In genomic region chr1:47317841-47318240, GRCh38 we compare ENCODE assay signal across 16 cellular contexts. TPM values are rescaled to one million over a fixed set of nuclear protein-coding genes. Genes with fewer than 3 reads are reported as not detected.
DNase-seq lines count a peak whose midpoint lies in the region; ATAC-seq and TF ChIP-seq lines count a peak whose summit lies in the region.
"Had no signal": no experiment of that assay in that cellular context is flagged by ENCODE, and none has a peak within 500 bp of the region (broad histone marks: within the 10 kb centered on the region; RNA-seq: fewer than 3 reads in every experiment).

No MANE protein-coding gene starts in this region.

- no peak overlapping the region for H3K4me3 ChIP-seq in SK-N-SH (ENCODE audit: low read depth in 2 of 2, low read length in 1 of 2)
- no peak overlapping the region for H3K4me3 ChIP-seq in foreskin fibroblast (ENCODE audit: low read depth in 1 of 2, low read length in 2 of 2)
- H3K4me3 ChIP-seq: tibial nerve had no signal

- peak overlapping the region in 1 of 2 experiments; percentile 51; a peak in 2 of 4 replicates for H3K27ac ChIP-seq in SK-N-SH (ENCODE audit: low read depth in 2 of 2, low read length in 1 of 2)
- H3K27ac ChIP-seq: 22Rv1, tibial nerve had no signal

- no peaks in the 10 kb centered on the region for H3K9me2 ChIP-seq in SK-N-SH

- H3K79me2 ChIP-seq in SK-N-SH (ENCODE audit: insufficient read depth), result peaks cover 9% of the 10 kb centered on the region

- H4K20me1 ChIP-seq in SK-N-SH (ENCODE audit: insufficient read depth), result no peaks in the 10 kb centered on the region

- peaks cover 0 to 2% of the 10 kb centered on the region in 2 experiments; a peak in 1 of 4 replicates for H3K4me1 ChIP-seq in SK-N-SH (ENCODE audit: control insufficient read depth in 1 of 2, insufficient read depth in 2 of 2, low read depth in 1 of 2, low read length in 1 of 2)

- no peak for TF ChIP-seq EP300 in SK-N-SH (IDR thresholded peaks at IDR 0.05; ENCODE audit: borderline replicate concordance in 1 of 2, low read depth in 1 of 2, low read length in 1 of 2)

- 80% methylated on average over 1 of the region's 1 CpG for WGBS in SK-N-SH (ENCODE audit: low lambda C conversion rate)

- H3K27me3 ChIP-seq in SK-N-SH (ENCODE audit: insufficient read depth), result no peaks in the 10 kb centered on the region
- H3K27me3 ChIP-seq: tibial nerve had no signal

- no peaks in the 10 kb centered on the region for H3K9me3 ChIP-seq in SK-N-SH
- H3K9me3 ChIP-seq: tibial nerve had no signal

- CTCF ChIA-PET in SK-N-SH (lab: Yijun Ruan, JAX), result interaction anchor here (0.6 to 2.1 kb wide), 2 partner anchors 31 to 126 kb away, joined by 3 to 8 read pairs; no protein-coding TSS in a partner anchor

- H3F3A ChIP-seq in SK-N-SH (replicated peaks; ENCODE audit: insufficient read depth), result peaks cover 27% of the 10 kb centered on the region

- TF ChIP-seq CTCF in SK-N-SH (IDR thresholded peaks at IDR 0.05) (no peak), foreskin fibroblast (IDR thresholded peaks at IDR 0.05; ENCODE audit: low read depth, low read length) (no peak)

- ATAC-seq in SK-N-SH treated with all-trans-retinoic acid at 6 μM for 48 hours (no peak), HG02884 (IDR thresholded peaks at IDR 0.05; ENCODE audit: unreplicated experiment) (no peak), HG03139 (IDR thresholded peaks at IDR 0.05; ENCODE audit: unreplicated experiment) (no peak)

- no peak overlapping the region for H3K4me2 ChIP-seq in SK-N-SH

- DNase-seq in SK-N-SH, result no peak
- DNase-seq in amniotic epithelial cell (ENCODE audit: low read depth), result peak; percentile 48
- peak; percentile 73 to 86 for DNase-seq in foreskin fibroblast
- peak; percentile 82 for DNase-seq in stromal cell of bone marrow (ENCODE audit: low read depth)
- no peak for DNase-seq in activated naive CD4-positive, alpha-beta T cell (lab: John Stamatoyannopoulos, UW)
- DNase-seq: activated effector memory CD4-positive, alpha-beta T cell treated with anti-CD3 and anti-CD28 coated beads, Interleukin-2, amount 50 U/mL, for 16 hours; CD8-positive, alpha-beta memory T cell; effector memory CD4-positive, alpha-beta T cell; KG1; NCI-H1436; NCI-H446 had no signal

- POLR2A ChIA-PET in SK-N-SH (lab: Yijun Ruan, JAX), result no interaction called here

- peak overlapping the region; percentile 66; the same call in 1 of the 2 replicates for H2AFZ ChIP-seq in SK-N-SH (ENCODE audit: low read depth)

- no peaks in the 10 kb centered on the region for H3K36me3 ChIP-seq in SK-N-SH (replicated peaks in 1 of 2; ENCODE audit: control insufficient read depth in 1 of 2, insufficient read depth in 2 of 2, low read length in 1 of 2)
- H3K36me3 ChIP-seq: tibial nerve had no signal

- H3K9ac ChIP-seq in SK-N-SH, result peak overlapping the region; percentile 28; the same call in 1 of the 2 replicates

- TF ChIP-seq RAD21 in SK-N-SH (IDR thresholded peaks at IDR 0.05; ENCODE audit: low read length), result no peak

TF ChIP-seq in SK-N-SH, 30 proteins besides CTCF, POLR2A, EP300 and RAD21 (continues in another document):
- TF ChIP-seq POLR2AphosphoS5 (IDR thresholded peaks at IDR 0.05; ENCODE audit: low read depth, low read length) (no peak), GATA2 (CRISPR knock-in tag; IDR thresholded peaks at IDR 0.05) (no peak), RCOR1 (IDR thresholded peaks at IDR 0.05; ENCODE audit: low read length) (no peak), EZH2phosphoT487 (IDR thresholded peaks at IDR 0.05; ENCODE audit: borderline replicate concordance, low read depth) (no peak), TAF1 (IDR thresholded peaks at IDR 0.05; ENCODE audit: borderline replicate concordance, low read depth, low read length) (no peak), JUND (IDR thresholded peaks at IDR 0.05) (no peak), PBX3 (IDR thresholded peaks at IDR 0.05) (no peak), MXI1 (IDR thresholded peaks at IDR 0.05; ENCODE audit: low read depth, low read length) (no peak), NFIC (IDR thresholded peaks at IDR 0.05; ENCODE audit: borderline replicate concordance) (no peak), RXRA (IDR thresholded peaks at IDR 0.05; ENCODE audit: borderline replicate concordance, low read depth) (no peak), YY1 (IDR thresholded peaks at IDR 0.05; ENCODE audit: low read depth) (no peak), TCF12 (IDR thresholded peaks at IDR 0.05) (no peak), FOXM1 (IDR thresholded peaks at IDR 0.05; ENCODE audit: low read depth) (no peak), MAX (IDR thresholded peaks at IDR 0.05; ENCODE audit: low read depth) (no peak), FOXJ3 (CRISPR knock-in tag; IDR thresholded peaks at IDR 0.05) (no peak)
- TF ChIP-seq, protein P1, sequence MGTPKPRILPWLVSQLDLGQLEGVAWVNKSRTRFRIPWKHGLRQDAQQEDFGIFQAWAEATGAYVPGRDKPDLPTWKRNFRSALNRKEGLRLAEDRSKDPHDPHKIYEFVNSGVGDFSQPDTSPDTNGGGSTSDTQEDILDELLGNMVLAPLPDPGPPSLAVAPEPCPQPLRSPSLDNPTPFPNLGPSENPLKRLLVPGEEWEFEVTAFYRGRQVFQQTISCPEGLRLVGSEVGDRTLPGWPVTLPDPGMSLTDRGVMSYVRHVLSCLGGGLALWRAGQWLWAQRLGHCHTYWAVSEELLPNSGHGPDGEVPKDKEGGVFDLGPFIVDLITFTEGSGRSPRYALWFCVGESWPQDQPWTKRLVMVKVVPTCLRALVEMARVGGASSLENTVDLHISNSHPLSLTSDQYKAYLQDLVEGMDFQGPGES (IDR thresholded peaks at IDR 0.05; ENCODE audit: low read depth, low read length), result no peak

TF ChIP-seq in SK-N-SH treated with all-trans-retinoic acid at 6 μM for 48 hours, 23 proteins besides CTCF, POLR2A, EP300 and RAD21:
- TF ChIP-seq GLIS3 (CRISPR knock-in tag; IDR thresholded peaks at IDR 0.05) (no peak), ZC3H10 (CRISPR knock-in tag; IDR thresholded peaks at IDR 0.05) (no peak), CSDC2 (CRISPR knock-in tag; IDR thresholded peaks at IDR 0.05) (no peak), RARB (CRISPR knock-in tag; IDR thresholded peaks at IDR 0.05) (no peak), PATZ1 (CRISPR knock-in tag; IDR thresholded peaks at IDR 0.05; ENCODE audit: borderline replicate concordance) (no peak), ISL1 (CRISPR knock-in tag; IDR thresholded peaks at IDR 0.05) (no peak), ARNTL (CRISPR knock-in tag; IDR thresholded peaks at IDR 0.05; ENCODE audit: borderline replicate concordance, low read depth) (no peak), PPARA (CRISPR knock-in tag; IDR thresholded peaks at IDR 0.05; ENCODE audit: borderline replicate concordance) (no peak), ZFP30 (CRISPR knock-in tag; IDR thresholded peaks at IDR 0.05) (no peak), ZNF70 (CRISPR knock-in tag; IDR thresholded peaks at IDR 0.05) (no peak), ZNF565 (CRISPR knock-in tag; conservative IDR thresholded peaks at IDR 0.05; ENCODE audit: low read depth) (no peak), SNAI2 (CRISPR knock-in tag; IDR thresholded peaks at IDR 0.05) (no peak)

RNA-seq across cellular contexts. Expression of gene STIL, which starts 3.9 kb away (rescaled TPM):
- 4.9 and 5.8 TPM in 2 replicates for polyA plus RNA-seq in SK-N-SH (2012; rRNA removed)
- polyA plus RNA-seq in SK-N-SH (2012; cell fraction: cytosol; rRNA removed), result 5.7 and 6.6 TPM in 2 replicates
- polyA plus RNA-seq in SK-N-SH (2012; cell fraction: nucleus; rRNA removed), result 3.9 and 7.8 TPM in 2 replicates

RNA-seq across cellular contexts. Expression of gene CMPK1, which starts 15.7 kb away (rescaled TPM):
- polyA plus RNA-seq in SK-N-SH (2012; rRNA removed), result 17.5 and 25.1 TPM in 2 replicates
- 35.4 and 54.3 TPM in 2 replicates for polyA plus RNA-seq in SK-N-SH (2012; cell fraction: cytosol; rRNA removed)
- 7.0 and 11.0 TPM in 2 replicates for polyA plus RNA-seq in SK-N-SH (2012; cell fraction: nucleus; rRNA removed)

Comparison
In these comparisons a context has a peak if more than half of its experiments do, and no peak if none do; other contexts are left out.
1. DNase-seq: peak in amniotic epithelial cell (single experiment), foreskin fibroblast (2 of 2) and stromal cell of bone marrow (single experiment); none in SK-N-SH (single experiment) and activated naive CD4-positive, alpha-beta T cell (0 of 4).